ENCODE assay signal across 24 cellular contexts in the genomic region with DNA sequence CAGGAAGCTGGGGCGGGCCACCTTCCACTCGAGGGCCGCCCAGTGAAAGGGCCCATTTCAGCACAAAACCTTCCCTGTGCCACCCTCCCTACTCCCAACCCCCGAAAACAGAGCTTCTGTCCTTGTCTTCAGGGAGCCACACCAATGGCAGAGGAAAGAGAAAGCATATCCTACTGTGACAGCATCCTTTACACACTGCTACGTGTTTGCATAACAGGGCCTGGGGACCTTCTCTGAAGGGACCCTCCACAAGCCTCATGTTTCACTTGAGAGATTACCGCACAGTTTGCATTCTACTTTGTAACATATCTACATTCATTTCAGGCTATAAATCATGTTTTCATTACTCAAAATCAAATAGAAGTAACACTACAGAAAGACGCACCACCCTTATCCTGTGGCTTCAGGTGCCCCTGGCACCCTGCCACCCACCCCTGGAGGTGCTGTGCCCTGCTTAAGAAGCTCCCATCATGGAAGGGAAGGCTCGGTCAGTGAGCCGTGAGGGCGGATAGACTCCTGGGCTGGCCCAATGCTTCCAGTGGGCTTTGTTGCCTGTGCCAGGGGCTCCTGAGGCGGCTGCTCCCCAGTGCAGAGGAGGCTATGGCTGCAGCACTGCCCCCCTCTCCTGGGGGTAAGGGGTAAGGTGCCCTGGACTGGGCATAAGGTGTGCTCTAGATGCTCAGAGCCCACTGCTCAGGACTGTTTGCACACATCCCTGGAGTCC.
"Had no signal": no experiment of that assay in that cellular context is flagged by ENCODE, and none has a peak within 500 bp of the region (broad histone marks: within the 10 kb centered on the region; RNA-seq: fewer than 3 reads in every experiment).

No MANE protein-coding gene starts in this region.

- H3K4me1 Mint-ChIP-seq: activated B cell treated with CpG ODN at 0.5 μM for 24 hours; activated CD4-positive, alpha-beta T cell treated with anti-CD3 and anti-CD28 coated beads for 36 hours had no signal

- DNase-seq: activated B cell treated with CpG ODN at 0.5 μM for 24 hours; activated CD4-positive, alpha-beta T cell treated with anti-CD3 and anti-CD28 coated beads for 36 hours; activated CD4-positive, alpha-beta T cell treated with anti-CD3 and anti-CD28 coated beads, Interleukin-2, amount 50 U/mL, for 4 hours; activated CD8-positive, alpha-beta memory T cell treated with anti-CD3 and anti-CD28 coated beads for 24 hours; activated CD8-positive, alpha-beta memory T cell treated with anti-CD3 and anti-CD28 coated beads, Interleukin-2, amount 50 U/mL, for 4 hours; activated naive CD4-positive, alpha-beta T cell treated with anti-CD3 and anti-CD28 coated beads for 36 hours; activated T-cell treated with anti-CD3 and anti-CD28 coated beads, Interleukin-2, amount 50 U/mL, for 24 hours; amygdala; esophagus squamous epithelium; gastrocnemius medialis; islet precursor cell; left cardiac atrium; mesenchymal stem cell; occipital lobe; stimulated activated CD4-positive, alpha-beta T cell treated with anti-CD3 and anti-CD28 coated beads, Interleukin-1b, Interleukin-23, amount 100 ng/mL, for 48 hours; stomach; T1000; transverse colon; uterus had no signal

- H3K27me3 Mint-ChIP-seq: activated B cell treated with CpG ODN at 0.5 μM for 24 hours; activated CD4-positive, alpha-beta T cell treated with anti-CD3 and anti-CD28 coated beads for 36 hours; activated T-cell treated with anti-CD3 and anti-CD28 coated beads, Interleukin-2, amount 50 U/mL, for 24 hours; progenitor cell of endocrine pancreas had no signal

- H3K9me3 Mint-ChIP-seq: activated B cell treated with CpG ODN at 0.5 μM for 24 hours; activated naive CD4-positive, alpha-beta T cell treated with anti-CD3 and anti-CD28 coated beads for 36 hours; activated T-cell treated with anti-CD3 and anti-CD28 coated beads, Interleukin-2, amount 50 U/mL, for 24 hours had no signal

- H3K4me1 ChIP-seq: esophagus squamous epithelium, gastrocnemius medialis, stomach, suprapubic skin, transverse colon, uterus had no signal

- H3K4me3 Mint-ChIP-seq: activated B cell treated with CpG ODN at 0.5 μM for 24 hours; activated CD4-positive, alpha-beta T cell treated with anti-CD3 and anti-CD28 coated beads for 36 hours; activated naive CD4-positive, alpha-beta T cell treated with anti-CD3 and anti-CD28 coated beads for 36 hours; activated T-cell treated with anti-CD3 and anti-CD28 coated beads, Interleukin-2, amount 50 U/mL, for 24 hours; T-helper 1 cell treated with Interleukin-12 subunit alpha and Interleukin-12 subunit beta and Interleukin-4 antibody, amounts not matched to agents 30 μg/mL and 1 μg/mL, for 36 hours had no signal

- H3K36me3 ChIP-seq: gastrocnemius medialis, transverse colon, uterus had no signal

- H3K27ac ChIP-seq: coronary artery, esophagus squamous epithelium, gastrocnemius medialis, stomach, suprapubic skin, transverse colon, uterus had no signal

- H3K4me3 ChIP-seq: coronary artery, esophagus squamous epithelium, gastrocnemius medialis, stomach, suprapubic skin, transverse colon, uterus had no signal

- FAIRE-seq: bronchial epithelial cell had no signal

- H3K9me3 ChIP-seq: esophagus squamous epithelium, gastrocnemius medialis, stomach, suprapubic skin, transverse colon, uterus had no signal

- H3K27ac Mint-ChIP-seq: activated B cell treated with CpG ODN at 0.5 μM for 24 hours; activated CD4-positive, alpha-beta T cell treated with anti-CD3 and anti-CD28 coated beads for 36 hours; activated naive CD4-positive, alpha-beta T cell treated with anti-CD3 and anti-CD28 coated beads for 36 hours; activated T-cell treated with anti-CD3 and anti-CD28 coated beads, Interleukin-2, amount 50 U/mL, for 24 hours; progenitor cell of endocrine pancreas; T-helper 1 cell treated with Interleukin-12 subunit alpha and Interleukin-12 subunit beta and Interleukin-4 antibody, amounts not matched to agents 30 μg/mL and 1 μg/mL, for 36 hours had no signal

- H3K27me3 ChIP-seq: esophagus squamous epithelium, gastrocnemius medialis, stomach, suprapubic skin, transverse colon, uterus had no signal

- ATAC-seq: activated CD4-positive, alpha-beta T cell treated with anti-CD3 and anti-CD28 coated beads for 36 hours; gastrocnemius medialis; left cardiac atrium had no signal
